8 cellular contexts compared by ENCODE assay signal in genomic region chr20:35954200-35954906, GRCh38. TPM values are rescaled to one million over a fixed set of nuclear protein-coding genes. Genes with fewer than 3 reads are reported as not detected.
DNase-seq lines count a peak whose midpoint lies in the region; ATAC-seq and TF ChIP-seq lines count a peak whose summit lies in the region.

Gene SCAND1, minus strand, starts transcription at chr20:35954502. Its CDS starts 218 bp downstream, at chr20:35954284.

- H3K36me3 Mint-ChIP-seq in activated T-cell treated with anti-CD3 and anti-CD28 coated beads, Interleukin-2, amount 50 U/mL, for 4 hours (ENCODE audit: insufficient read depth), result no peaks in the 10 kb centered on the region

- H3K9ac ChIP-seq in DND-41 (ENCODE audit: low read depth, low read length), result peak within 1 kb of the TSS; percentile 90
- peak within 1 kb of the TSS; percentile 97 for H3K9ac ChIP-seq in KMS-11
- H3K9ac ChIP-seq in muscle layer of colon (ENCODE audit: low read length), result peak within 1 kb of the TSS; percentile 98

- peak within 1 kb of the TSS; percentile 95 for H2AFZ ChIP-seq in DND-41 (ENCODE audit: low read depth, low read length)
- H2AFZ ChIP-seq in KMS-11 (ENCODE audit: low read depth), result peak within 1 kb of the TSS; percentile 64

- peak within 1 kb of the TSS; percentile 99 for H3K4me3 Mint-ChIP-seq in activated T-cell treated with anti-CD3 and anti-CD28 coated beads, Interleukin-2, amount 50 U/mL, for 4 hours

- no peaks in the 10 kb centered on the region for H3K9me3 ChIP-seq in DND-41 (ENCODE audit: insufficient read depth, low read length, severe bottlenecking)
- no peaks in the 10 kb centered on the region for H3K9me3 ChIP-seq in Panc1 (ENCODE audit: control insufficient read depth, insufficient read depth, low read depth, low read length)
- H3K9me3 ChIP-seq in esophagus (ENCODE audit: control insufficient read depth in 2 of 2, insufficient read depth in 1 of 2, low read depth in 1 of 2, low read length in 1 of 2), result no peaks in the 10 kb centered on the region
- H3K9me3 ChIP-seq in muscle layer of colon (ENCODE audit: low read length), result no peaks in the 10 kb centered on the region

- peaks cover 29% of the 10 kb centered on the region for H3K4me1 ChIP-seq in DND-41 (ENCODE audit: insufficient read depth, low read length)
- H3K4me1 ChIP-seq in KMS-11 (ENCODE audit: low read depth, poor library complexity, severe bottlenecking), result peaks cover 28% of the 10 kb centered on the region
- H3K4me1 ChIP-seq in Panc1 (ENCODE audit: control insufficient read depth, insufficient read depth, low read length), result peaks cover 8% of the 10 kb centered on the region
- no peaks in the 10 kb centered on the region for H3K4me1 ChIP-seq in esophagus (ENCODE audit: control insufficient read depth in 2 of 2, insufficient read depth in 2 of 2, low read length in 1 of 2)
- H3K4me1 ChIP-seq in muscle layer of colon (ENCODE audit: insufficient read depth, low read length), result peaks cover 19% of the 10 kb centered on the region

- H3K4me3 ChIP-seq in DND-41 (ENCODE audit: low read depth in 1 of 2, low read length in 2 of 2), result peak within 1 kb of the TSS; percentile 55 to 75
- H3K4me3 ChIP-seq in KMS-11 (IDR thresholded peaks at IDR 0.05; ENCODE audit: insufficient read depth, low read depth, low read length), result no peak within 1 kb of the TSS
- peak within 1 kb of the TSS; percentile 85 to 95 for H3K4me3 ChIP-seq in Panc1 (ENCODE audit: low read depth in 2 of 2, low read length in 2 of 2)
- H3K4me3 ChIP-seq in esophagus (ENCODE audit: low read depth in 1 of 2, low read length in 2 of 2), result peak within 1 kb of the TSS; percentile 72 to 98
- peak within 1 kb of the TSS; percentile 93 to 95 for H3K4me3 ChIP-seq in muscle layer of colon (ENCODE audit: low read depth in 1 of 2, low read length in 2 of 2)

- H3K4me2 ChIP-seq in DND-41 (ENCODE audit: insufficient read depth, low read length) (peak within 1 kb of the TSS; percentile 73), KMS-11 (peak within 1 kb of the TSS; percentile 98)

- no peaks in the 10 kb centered on the region for H3K27me3 ChIP-seq in DND-41 (ENCODE audit: insufficient read depth, low read length, poor library complexity)
- H3K27me3 ChIP-seq in KMS-11 (ENCODE audit: insufficient read depth, low read depth), result no peaks in the 10 kb centered on the region
- no peaks in the 10 kb centered on the region for H3K27me3 ChIP-seq in Panc1 (ENCODE audit: control insufficient read depth, insufficient read depth, low read length)
- no peaks in the 10 kb centered on the region for H3K27me3 ChIP-seq in esophagus (ENCODE audit: control insufficient read depth in 1 of 2, insufficient read depth in 2 of 2, low read length in 2 of 2)
- no peaks in the 10 kb centered on the region for H3K27me3 ChIP-seq in muscle layer of colon (ENCODE audit: control insufficient read depth in 1 of 2, insufficient read depth in 2 of 2, low read length in 2 of 2)

- H3K79me2 ChIP-seq in DND-41 (ENCODE audit: insufficient read depth, low read length) (peaks cover 38% of the 10 kb centered on the region), KMS-11 (ENCODE audit: insufficient read depth, low read depth) (peaks cover 38% of the 10 kb centered on the region)

- peak; percentile 100 for TF ChIP-seq CTCF in DND-41 (IDR thresholded peaks at IDR 0.05; ENCODE audit: borderline replicate concordance, extremely low read depth, low read length, poor library complexity, severe bottlenecking)
- peak; percentile 78; the same call in 1 of the 2 replicates for TF ChIP-seq CTCF in KMS-11 (conservative IDR thresholded peaks at IDR 0.05; ENCODE audit: low read depth, low read length)
- peak; percentile 100 for TF ChIP-seq CTCF in Panc1 (IDR thresholded peaks at IDR 0.05)

- peaks cover 12% of the 10 kb centered on the region for H3K4me1 Mint-ChIP-seq in activated T-cell treated with anti-CD3 and anti-CD28 coated beads, Interleukin-2, amount 50 U/mL, for 4 hours (ENCODE audit: low read depth)

- peak; percentile 88 for ATAC-seq in DND-41 (ENCODE audit: insufficient read depth, low read depth)
- ATAC-seq in GM21737 (IDR thresholded peaks at IDR 0.05; ENCODE audit: unreplicated experiment), result peak; percentile 84
- peak; percentile 95 for ATAC-seq in Panc1
- ATAC-seq in activated T-cell treated with anti-CD3 and anti-CD28 coated beads, Interleukin-2, amount 50 U/mL, for 4 hours, result peak; percentile 91 to 92

- DNase-seq in DND-41, result peak; percentile 99
- DNase-seq in Panc1 (ENCODE audit: low read depth, low spot score), result peak; percentile 93
- DNase-seq in activated T-cell treated with anti-CD3 and anti-CD28 coated beads, Interleukin-2, amount 50 U/mL, for 4 hours, result peak; percentile 94
- DNase-seq in stimulated activated CD8-positive, alpha-beta memory T cell treated with anti-CD3 and anti-CD28 coated beads, Interleukin-7, amount 100 ng/mL, for 24 hours (ENCODE audit: low read depth), result peak; percentile 91

- H3K36me3 ChIP-seq in DND-41 (ENCODE audit: insufficient read depth, low read length), result peaks cover 13% of the 10 kb centered on the region
- no peaks in the 10 kb centered on the region for H3K36me3 ChIP-seq in KMS-11 (ENCODE audit: insufficient read depth)
- no peaks in the 10 kb centered on the region for H3K36me3 ChIP-seq in Panc1 (ENCODE audit: control insufficient read depth, insufficient read depth, low read length)
- no peaks in the 10 kb centered on the region for H3K36me3 ChIP-seq in esophagus (ENCODE audit: control insufficient read depth in 2 of 2, insufficient read depth in 2 of 2, low read length in 1 of 2)
- no peaks in the 10 kb centered on the region for H3K36me3 ChIP-seq in muscle layer of colon (ENCODE audit: insufficient read depth, low read length)

- in situ Hi-C loops in Panc1 (cut with HindIII; ENCODE audit: low pct_unique_long_range_greater_than_20kb, low sequenced_read_pairs), result no loop called here

- 0% methylated on average over 75 to 76 of the region's 76 CpGs for WGBS in esophagus, 2 donors

- no TSS peak for BruUV-seq in Panc1 (replicated peaks; lab: Mats Ljungman, UMichigan)

- POLR2A ChIA-PET in Panc1 (lab: Charles Lee), result interaction anchor here (0.6 to 0.9 kb wide), 2 partner anchors 109 to 212 kb away, joined by 3 read pairs; partner anchors contain the start of gene RBM39

- peaks cover 4% of the 10 kb centered on the region for H3K9me3 Mint-ChIP-seq in activated T-cell treated with anti-CD3 and anti-CD28 coated beads, Interleukin-2, amount 50 U/mL, for 4 hours

- no peaks in the 10 kb centered on the region for H3K27me3 Mint-ChIP-seq in activated T-cell treated with anti-CD3 and anti-CD28 coated beads, Interleukin-2, amount 50 U/mL, for 4 hours (ENCODE audit: low read depth)

- CTCF ChIA-PET in Panc1 (lab: Charles Lee), result interaction anchor here (0.6 to 2.0 kb wide), 4 partner anchors 12 to 170 kb away, joined by 4 to 11 read pairs (median 8); no protein-coding TSS in a partner anchor

- H4K20me1 ChIP-seq in DND-41 (ENCODE audit: insufficient read depth, low read length) (peaks cover 13% of the 10 kb centered on the region), KMS-11 (ENCODE audit: insufficient read depth) (0 out of 2 replicates have a peak, but pooled peaks cover 5% of the 10 kb centered on the region)

- intact Hi-C loops in Panc1 (cut with micrococcal nuclease; ENCODE audit: unreplicated experiment), result no loop called here

- H3K27ac ChIP-seq in DND-41 (ENCODE audit: low read length) (peak within 1 kb of the TSS; percentile 92), KMS-11 (peak within 1 kb of the TSS; percentile 99), Panc1 (ENCODE audit: low read length) (peak within 1 kb of the TSS; percentile 92), esophagus (ENCODE audit: low read depth in 2 of 2, low read length in 1 of 2) (peak within 1 kb of the TSS; percentile 100), muscle layer of colon (ENCODE audit: low read depth, low read length) (peak within 1 kb of the TSS; percentile 94)

RNA-seq across cellular contexts. Expression of gene SCAND1, which starts in this region (rescaled TPM):
- total RNA-seq in Panc1 (2021; ENCODE audit: unreplicated experiment), result 59.6 TPM
- polyA plus RNA-seq in Panc1 (2012; ENCODE audit: insufficient read length), result 68.0 TPM
- 10 to 100 TPM; 54.5 to 59.5 (median 57.1) TPM for total RNA-seq in activated T-cell treated with anti-CD3 and anti-CD28 coated beads, Interleukin-2, amount 50 U/mL, for 4 hours
- polyA plus RNA-seq in esophagus, result 100 to 1,000 TPM in 1 of 2 donors, 10 to 100 TPM in 1; 84.5 to 182 TPM
